Comparison of ENCODE assay signal across 28 cellular contexts in the genomic region with DNA sequence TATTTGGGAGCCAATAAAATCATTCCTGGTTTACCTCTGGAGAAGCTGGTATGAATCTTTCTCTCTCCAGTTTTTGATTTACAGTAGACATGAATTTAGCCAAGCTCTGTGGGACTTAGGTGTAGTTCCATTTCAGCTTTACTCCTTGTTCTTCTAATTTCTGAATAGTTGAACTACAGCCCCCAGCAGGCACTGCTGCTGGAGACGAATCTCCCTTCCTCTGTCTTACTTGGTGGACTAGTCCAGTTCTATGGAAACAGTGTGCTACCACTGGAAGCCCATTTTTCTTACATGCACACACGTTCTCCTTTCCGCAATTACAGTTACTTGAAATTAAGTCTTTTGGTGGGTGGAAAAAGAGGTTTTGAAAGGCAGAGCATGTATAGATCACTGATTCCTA.
"Had no signal": no experiment of that assay in that cellular context is flagged by ENCODE, and none has a peak within 500 bp of the region (broad histone marks: within the 10 kb centered on the region; RNA-seq: fewer than 3 reads in every experiment).

No MANE protein-coding gene starts in this region.

- H3K4me3 ChIP-seq: coronary artery, dorsolateral prefrontal cortex, hepatocyte, ovary, psoas muscle, smooth muscle cell, vagina had no signal

- H3K27me3 Mint-ChIP-seq: activated CD4-positive, alpha-beta T cell treated with anti-CD3 and anti-CD28 coated beads, Interleukin-2, amount 10 ng/mL, durations not matched to agents 7 days and 5 days; activated CD8-positive, alpha-beta T cell treated with anti-CD3 and anti-CD28 coated beads for 36 hours; naive thymus-derived CD4-positive, alpha-beta T cell; stimulated activated memory B cell treated with anti-CD40 and anti-IgM and Interleukin-4, amounts not matched to agents 10 μg/mL and 1 μg/mL and 100 μg/mL, for 72 hours; stimulated activated naive CD8-positive, alpha-beta T cell treated with anti-CD3 and anti-CD28 coated beads, Interleukin-15, amount 100 ng/mL, for 72 hours; type B pancreatic cell had no signal

- H3K4me1 ChIP-seq: psoas muscle, vagina had no signal

- H3K9me3 ChIP-seq: ovary, psoas muscle, vagina had no signal

- ATAC-seq: activated CD8-positive, alpha-beta T cell treated with anti-CD3 and anti-CD28 coated beads for 36 hours; activated naive CD4-positive, alpha-beta T cell treated with anti-CD3 and anti-CD28 coated beads, Interleukin-2, amount 50 U/mL, for 72 hours; activated T-cell treated with anti-CD3 and anti-CD28 coated beads, Interleukin-2, amount 50 U/mL, for 72 hours; left cardiac atrium; naive thymus-derived CD4-positive, alpha-beta T cell; psoas muscle; stimulated activated memory B cell treated with anti-CD40 and anti-IgM and Interleukin-4, amounts not matched to agents 10 μg/mL and 1 μg/mL and 100 μg/mL, for 72 hours; stimulated activated naive CD8-positive, alpha-beta T cell treated with anti-CD3 and anti-CD28 coated beads, Interleukin-15, amount 100 ng/mL, for 72 hours had no signal

- H3K4me3 Mint-ChIP-seq: activated CD4-positive, alpha-beta T cell treated with anti-CD3 and anti-CD28 coated beads, Interleukin-2, amount 10 ng/mL, durations not matched to agents 7 days and 5 days; activated CD8-positive, alpha-beta T cell treated with anti-CD3 and anti-CD28 coated beads for 36 hours; activated T-cell treated with anti-CD3 and anti-CD28 coated beads, Interleukin-2, amount 50 U/mL, for 72 hours; naive thymus-derived CD4-positive, alpha-beta T cell; stimulated activated memory B cell treated with anti-CD40 and anti-IgM and Interleukin-4, amounts not matched to agents 10 μg/mL and 1 μg/mL and 100 μg/mL, for 72 hours; stimulated activated naive CD8-positive, alpha-beta T cell treated with anti-CD3 and anti-CD28 coated beads, Interleukin-15, amount 100 ng/mL, for 72 hours; T-helper 2 cell treated with Interferon-gamma antibody and Interleukin-4, amounts not matched to agents 5 μg/mL and 100 μg/mL, for 36 hours; type B pancreatic cell had no signal

- H3K27me3 ChIP-seq: dorsolateral prefrontal cortex, hepatocyte, ovary, vagina had no signal

- H3K4me1 Mint-ChIP-seq: activated CD4-positive, alpha-beta T cell treated with anti-CD3 and anti-CD28 coated beads, Interleukin-2, amount 10 ng/mL, durations not matched to agents 7 days and 5 days; stimulated activated memory B cell treated with anti-CD40 and anti-IgM and Interleukin-4, amounts not matched to agents 10 μg/mL and 1 μg/mL and 100 μg/mL, for 72 hours; stimulated activated naive CD8-positive, alpha-beta T cell treated with anti-CD3 and anti-CD28 coated beads, Interleukin-15, amount 100 ng/mL, for 72 hours had no signal

- H3K27ac Mint-ChIP-seq: activated CD4-positive, alpha-beta T cell treated with anti-CD3 and anti-CD28 coated beads, Interleukin-2, amount 10 ng/mL, durations not matched to agents 7 days and 5 days; activated CD8-positive, alpha-beta T cell treated with anti-CD3 and anti-CD28 coated beads for 36 hours; activated naive CD4-positive, alpha-beta T cell treated with anti-CD3 and anti-CD28 coated beads, Interleukin-2, amount 50 U/mL, for 72 hours; stimulated activated memory B cell treated with anti-CD40 and anti-IgM and Interleukin-4, amounts not matched to agents 10 μg/mL and 1 μg/mL and 100 μg/mL, for 72 hours; T-helper 2 cell treated with Interferon-gamma antibody and Interleukin-4, amounts not matched to agents 5 μg/mL and 100 μg/mL, for 36 hours; type B pancreatic cell had no signal

- H3K36me3 ChIP-seq: ovary had no signal

- DNase-seq: activated CD4-positive, alpha-beta T cell treated with anti-CD3 and anti-CD28 coated beads, Interleukin-2, amount 10 ng/mL, durations not matched to agents 7 days and 5 days; activated CD4-positive, CD25-positive, alpha-beta regulatory T cell treated with anti-CD3 and anti-CD28 coated beads, Interleukin-2, amount 50 U/mL, for 72 hours; activated CD8-positive, alpha-beta T cell treated with anti-CD3 and anti-CD28 coated beads for 36 hours; activated naive CD4-positive, alpha-beta T cell; activated T-cell treated with anti-CD3 and anti-CD28 coated beads, Interleukin-2, amount 50 U/mL, for 72 hours; dorsolateral prefrontal cortex; effector memory CD4-positive, alpha-beta T cell; left cardiac atrium; mammary epithelial cell; midbrain; naive thymus-derived CD4-positive, alpha-beta T cell; psoas muscle; stimulated activated CD4-positive, alpha-beta T cell treated with anti-CD3 and anti-CD28 coated beads, Interleukin-1b, Interleukin-23, amount 100 ng/mL, for 48 hours; stimulated activated CD4-positive, alpha-beta T cell treated with anti-CD3 and anti-CD28 coated beads, Interleukin-4, amount 100 ng/mL, for 4 hours; stimulated activated CD8-positive, alpha-beta memory T cell treated with anti-CD3 and anti-CD28 coated beads, Interleukin-4, amount 100 ng/mL, for 48 hours; stimulated activated naive CD8-positive, alpha-beta T cell treated with anti-CD3 and anti-CD28 coated beads, Interleukin-15, amount 100 ng/mL, for 72 hours; substantia nigra; T-helper 1 cell; WERI-Rb-1 had no signal

- H3K9me3 Mint-ChIP-seq: activated CD4-positive, alpha-beta T cell treated with anti-CD3 and anti-CD28 coated beads, Interleukin-2, amount 10 ng/mL, durations not matched to agents 7 days and 5 days; activated CD8-positive, alpha-beta T cell treated with anti-CD3 and anti-CD28 coated beads for 36 hours; activated naive CD4-positive, alpha-beta T cell treated with anti-CD3 and anti-CD28 coated beads, Interleukin-2, amount 50 U/mL, for 72 hours; activated T-cell treated with anti-CD3 and anti-CD28 coated beads, Interleukin-2, amount 50 U/mL, for 72 hours; naive thymus-derived CD4-positive, alpha-beta T cell; stimulated activated memory B cell treated with anti-CD40 and anti-IgM and Interleukin-4, amounts not matched to agents 10 μg/mL and 1 μg/mL and 100 μg/mL, for 72 hours; stimulated activated naive CD8-positive, alpha-beta T cell treated with anti-CD3 and anti-CD28 coated beads, Interleukin-15, amount 100 ng/mL, for 72 hours; T-helper 2 cell treated with Interferon-gamma antibody and Interleukin-4, amounts not matched to agents 5 μg/mL and 100 μg/mL, for 36 hours; type B pancreatic cell had no signal

- H3K27ac ChIP-seq: coronary artery, dorsolateral prefrontal cortex, hepatocyte, ovary, psoas muscle, vagina, WERI-Rb-1 had no signal
